Comparison of ENCODE assay signal across 13 cellular contexts in the genomic region with DNA sequence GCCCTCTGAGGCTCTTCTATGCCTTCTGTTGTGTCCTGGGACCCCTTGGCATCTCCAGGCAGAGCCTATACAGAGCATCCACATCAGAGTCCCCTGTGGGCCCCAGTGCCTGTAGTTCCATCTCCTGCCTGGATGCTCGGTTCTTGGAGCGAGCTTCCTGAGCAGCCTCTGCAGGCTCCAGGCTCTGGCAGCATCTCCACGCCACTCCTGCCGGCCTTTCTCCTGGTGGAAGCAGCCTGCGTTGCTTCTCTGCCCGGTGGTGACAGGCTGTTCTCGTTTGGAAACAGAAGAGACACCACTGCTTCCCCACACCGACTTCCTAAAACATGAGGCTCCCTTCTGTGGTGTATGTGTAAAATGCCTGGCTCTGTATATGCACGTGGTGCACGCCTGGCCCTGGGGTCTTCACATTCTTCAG. TPM values are rescaled to one million over a fixed set of nuclear protein-coding genes. Genes with fewer than 3 reads are reported as not detected.
DNase-seq lines count a peak whose midpoint lies in the region; ATAC-seq and TF ChIP-seq lines count a peak whose summit lies in the region.
"Had no signal": no experiment of that assay in that cellular context is flagged by ENCODE, and none has a peak within 500 bp of the region (broad histone marks: within the 10 kb centered on the region; RNA-seq: fewer than 3 reads in every experiment).

No MANE protein-coding gene starts in this region.

- H3K27ac Mint-ChIP-seq in brain = peak overlapping the region in 3 of 5 experiments; percentile 23 to 91 (median 37)
- H3K27ac Mint-ChIP-seq: activated T-helper 2 cell treated with anti-CD3 and anti-CD28 coated beads, Interferon-gamma antibody, Interleukin-2, Interleukin-4, amounts not matched to agents 10 μg/mL and 5 μg/mL and 100 μg/mL, durations not matched to agents 14 hours and 24 hours and 36 hours had no signal

- H3F3A ChIP-seq in GM23248 (ENCODE audit: insufficient read depth) = peaks cover 12% of the 10 kb centered on the region

- TF ChIP-seq CTCF in AG10803 (conservative IDR thresholded peaks at IDR 0.05; ENCODE audit: low read length) (peak; percentile 26; the same call in 1 of the 2 replicates), brain (conservative IDR thresholded peaks at IDR 0.05) (no peak)

- H3K56ac ChIP-seq in mesendoderm (ENCODE audit: low read length) = peak overlapping the region; percentile 31

- no peak overlapping the region for H3K18ac ChIP-seq in mesendoderm (ENCODE audit: low read length)

- H2AFZ ChIP-seq in GM23248 = no peak overlapping the region

- H3K27ac ChIP-seq in GM23248 (no peak overlapping the region), mesendoderm (ENCODE audit: low read depth, low read length) (no peak overlapping the region)
- H3K27ac ChIP-seq: sigmoid colon, vagina had no signal

- no peak for ATAC-seq in GM18909 (IDR thresholded peaks at IDR 0.05; ENCODE audit: poor library complexity, unreplicated experiment)
- no peak for ATAC-seq in HG02840 (IDR thresholded peaks at IDR 0.05; ENCODE audit: low FRiP score, unreplicated experiment)
- no peak for ATAC-seq in GM18517 (IDR thresholded peaks at IDR 0.05; ENCODE audit: unreplicated experiment)

- H3K27me3 ChIP-seq in GM23248 (replicated peaks; ENCODE audit: insufficient read depth) (no peaks in the 10 kb centered on the region), mesendoderm (ENCODE audit: insufficient read depth, low read length, poor library complexity) (no peaks in the 10 kb centered on the region)
- H3K27me3 ChIP-seq: sigmoid colon, vagina had no signal

- peaks cover 42% of the 10 kb centered on the region for H3K79me1 ChIP-seq in mesendoderm (ENCODE audit: low read length)

- H3K4me3 ChIP-seq in AG10803 (ENCODE audit: low read length) (no peak overlapping the region), GM23248 (no peak overlapping the region), mesendoderm (ENCODE audit: low read length) (no peak overlapping the region)
- H3K4me3 ChIP-seq: sigmoid colon, vagina had no signal

- peaks cover 25% of the 10 kb centered on the region for H3K4me1 ChIP-seq in GM23248 (ENCODE audit: insufficient read depth)
- peaks cover 30% of the 10 kb centered on the region for H3K4me1 ChIP-seq in mesendoderm (ENCODE audit: control insufficient read depth, low read depth, low read length)

- no peak overlapping the region for H4K8ac ChIP-seq in mesendoderm (ENCODE audit: low read depth, low read length)

- peaks cover 17 to 33% (median 21%) of the 10 kb centered on the region in 5 experiments for H3K9me3 Mint-ChIP-seq in brain

- no peaks in the 10 kb centered on the region for H3K9me2 ChIP-seq in GM23248 (ENCODE audit: insufficient read depth)

- no peaks in the 10 kb centered on the region for H3K9me3 ChIP-seq in GM23248 (ENCODE audit: low read depth)

- WGBS in GM23248 (ENCODE audit: low coverage in 1 of 2, low lambda C conversion rate in 2 of 2, missing lambda C conversion rate in 2 of 2), 2 experiments = 42% methylated on average over 10 of the region's 10 CpGs
- no CpG with 5 or more reads among the region's 10 CpGs for WGBS in mesendoderm (ENCODE audit: extremely low coverage, insufficient coverage, low lambda C conversion rate)

- peaks cover 44% of the 10 kb centered on the region for H3K36me3 Mint-ChIP-seq in brain

- H3K27me3 Mint-ChIP-seq in brain = peaks cover 4% of the 10 kb centered on the region

- DNase-seq in AG10803 (ENCODE audit: low read depth) (no peak), GM23248 (peak; percentile 42), mesendoderm (peak; percentile 61), SIG-M5 (lab: John Stamatoyannopoulos, UW) (no peak)
- DNase-seq: COR-L47, NCI-H2081, sigmoid colon had no signal

- no peak overlapping the region for H4K5ac ChIP-seq in mesendoderm (ENCODE audit: low read length)

- H2AK5ac ChIP-seq in mesendoderm (ENCODE audit: low read length) = no peak overlapping the region

- H2BK15ac ChIP-seq in mesendoderm (replicated peaks; ENCODE audit: low read depth) = no peak overlapping the region

- H2BK120ac ChIP-seq in mesendoderm (ENCODE audit: low read depth, low read length) = no peak overlapping the region

- peaks cover 76% of the 10 kb centered on the region for H3K4me1 Mint-ChIP-seq in brain

- H3K79me2 ChIP-seq in GM23248 (ENCODE audit: insufficient read depth) = peaks cover 99% of the 10 kb centered on the region
- peaks cover 75% of the 10 kb centered on the region for H3K79me2 ChIP-seq in mesendoderm (ENCODE audit: control insufficient read depth, insufficient read depth, low read length)

- no peak overlapping the region for H3K23ac ChIP-seq in mesendoderm (ENCODE audit: low read length)

- H3K4me3 Mint-ChIP-seq in brain = no peak overlapping the region

- H3K4me2 ChIP-seq in GM23248 (ENCODE audit: unreplicated experiment) (peak overlapping the region; percentile 18), mesendoderm (ENCODE audit: low read length) (no peak overlapping the region)

- H3K9ac ChIP-seq in GM23248 (0 out of 2 replicates have a peak overlapping the region, but pooled peaks have one; percentile 2), mesendoderm (ENCODE audit: low read length) (no peak overlapping the region)

- no peaks in the 10 kb centered on the region for H4K20me1 ChIP-seq in GM23248 (ENCODE audit: insufficient read depth)

- H3K36me3 ChIP-seq in GM23248 (ENCODE audit: low read depth) (no peaks in the 10 kb centered on the region), mesendoderm (ENCODE audit: control insufficient read depth, insufficient read depth, low read length) (no peaks in the 10 kb centered on the region)
- H3K36me3 ChIP-seq: sigmoid colon, vagina had no signal

- no peak overlapping the region for H3K4ac ChIP-seq in mesendoderm (ENCODE audit: low read depth, low read length)

- no peak overlapping the region for H2BK5ac ChIP-seq in mesendoderm (ENCODE audit: low read length)

- in situ Hi-C loops in GM23248 (cut with MboI) = no loop called here

RNA-seq across cellular contexts. Expression of a gene that starts 52.8 kb away (rescaled TPM):
- 30.0 and 30.6 TPM in 2 replicates for total RNA-seq in GM23248 (2014; rRNA removed; shearing (Covaris generic))
- polyA plus RNA-seq in GM23248 (2016; fragmentation: Nextera tagmentation; extraction: Ambion mirVana) = 3.3 and 4.7 TPM in 2 replicates
- 52.6 TPM for polyA plus RNA-seq in brain (ENCODE audit: insufficient read depth, low read depth, low replicate concordance)
- 26.5 TPM for polyA plus RNA-seq in mesendoderm (2013, experiment 1 of 2)
- polyA plus RNA-seq in mesendoderm (2013, experiment 2 of 2) = 26.2 TPM

Comparison
In these comparisons a context has a peak if more than half of its experiments do, and no peak if none do; other contexts are left out.
1. DNase-seq: peak in GM23248 (single experiment) and mesendoderm (single experiment); none in AG10803 (single experiment) and SIG-M5 (single experiment).